ENCODE assay signal across 8 cellular contexts in the genomic region with DNA sequence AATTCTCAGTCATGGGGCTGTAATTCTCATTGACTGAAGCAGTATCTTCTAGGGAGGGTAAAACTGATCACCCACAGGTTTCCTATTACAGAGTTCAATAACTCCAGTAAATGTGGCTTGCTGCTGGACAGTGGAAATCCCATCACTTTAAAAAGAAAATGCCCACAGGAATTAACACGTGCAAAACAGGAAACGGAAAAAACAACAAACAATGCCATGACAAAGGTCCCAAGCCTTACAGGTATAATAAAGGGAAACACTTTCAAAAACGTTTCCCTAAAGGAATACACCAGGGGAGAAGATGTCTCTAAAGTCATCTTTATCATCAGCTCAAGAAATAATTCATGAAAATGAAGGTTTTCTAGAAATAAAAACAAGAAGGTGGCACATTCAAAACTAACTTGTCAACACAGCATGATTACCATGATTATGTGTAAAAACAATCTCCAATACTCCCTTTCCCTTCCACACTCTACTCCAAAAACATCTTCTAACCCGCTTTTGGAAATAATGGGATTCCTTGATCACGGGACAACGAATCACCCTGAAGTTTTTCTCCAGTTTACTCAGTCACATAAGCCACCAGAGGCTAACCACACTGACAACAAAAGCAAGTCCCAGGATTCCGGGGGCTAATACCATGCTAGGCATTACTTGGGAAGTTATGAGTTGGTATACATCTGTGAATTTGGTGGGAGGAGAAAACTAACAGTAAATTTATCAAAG.
DNase-seq lines count a peak whose midpoint lies in the region; TF ChIP-seq lines count a peak whose summit lies in the region.

No MANE protein-coding gene starts in this region.

- TF ChIP-seq CTCF in BE2C (IDR thresholded peaks at IDR 0.05; ENCODE audit: low read depth, low read length) = no peak
- no peak for TF ChIP-seq CTCF in HFF-Myc (IDR thresholded peaks at IDR 0.05; ENCODE audit: low read depth, low read length, missing control alignments)

- H3K4me3 ChIP-seq in BE2C (ENCODE audit: low read depth, low read length) (peak overlapping the region; percentile 52), HFF-Myc (replicated peaks; ENCODE audit: low read depth, low read length) (peak overlapping the region; percentile 37), adipocyte (ENCODE audit: low read length) (peak overlapping the region; percentile 88), mesodermal cell (ENCODE audit: extremely low read depth, insufficient read depth, low read length, poor library complexity, severe bottlenecking) (no peak overlapping the region)

- DNase-seq in BE2C = no peak
- no peak for DNase-seq in HFF-Myc (ENCODE audit: extremely low read depth, low read depth)
- DNase-seq in adipocyte (ENCODE audit: low read depth) = no peak
- DNase-seq in SIG-M5 treated with dmso at 0.1 percent for 504 hours (lab: John Stamatoyannopoulos, UW; ENCODE audit: unreplicated experiment) = no peak
- no peak for DNase-seq in RKO (ENCODE audit: low spot score)
- DNase-seq in GM19240 (ENCODE audit: insufficient read length, low spot score) = no peak
- no peak for DNase-seq in ecto neural progenitor cell (ENCODE audit: low spot score)

- 10 to 39% methylated on average over 2 to 4 of the region's 7 CpGs for WGBS in mesodermal cell (ENCODE audit: insufficient coverage in 2 of 2), 2 experiments

- H3K4me1 ChIP-seq in BE2C = peaks cover 14% of the 10 kb centered on the region
- H3K4me1 ChIP-seq in adipocyte (ENCODE audit: control insufficient read depth, insufficient read depth, low read length) = peaks cover 43% of the 10 kb centered on the region
- H3K4me1 ChIP-seq in mesodermal cell (ENCODE audit: control insufficient read depth, insufficient read depth, low read length, poor library complexity, severe bottlenecking) = peaks cover 46% of the 10 kb centered on the region

- H3K27ac ChIP-seq in mesodermal cell (ENCODE audit: low read depth, low read length, severe bottlenecking) = peak overlapping the region; percentile 72

- no peaks in the 10 kb centered on the region for H3K9me3 ChIP-seq in BE2C
- H3K9me3 ChIP-seq in adipocyte (ENCODE audit: control insufficient read depth, low read length) = no peaks in the 10 kb centered on the region
- H3K9me3 ChIP-seq in mesodermal cell (ENCODE audit: control insufficient read depth, low read length) = no peaks in the 10 kb centered on the region

- no peaks in the 10 kb centered on the region for H3K27me3 ChIP-seq in BE2C
- H3K27me3 ChIP-seq in adipocyte (replicated peaks; ENCODE audit: control insufficient read depth, insufficient read depth, low read length) = no peaks in the 10 kb centered on the region

- H3K9ac ChIP-seq in adipocyte (ENCODE audit: low read length) = peak overlapping the region; percentile 86

- H3K36me3 ChIP-seq in BE2C (no peaks in the 10 kb centered on the region), adipocyte (ENCODE audit: control insufficient read depth, insufficient read depth, low read length, severe bottlenecking) (no peaks in the 10 kb centered on the region), mesodermal cell (ENCODE audit: control insufficient read depth, insufficient read depth, low read length) (no peaks in the 10 kb centered on the region)
